ENCODE assay signal across 16 cellular contexts in the genomic region with DNA sequence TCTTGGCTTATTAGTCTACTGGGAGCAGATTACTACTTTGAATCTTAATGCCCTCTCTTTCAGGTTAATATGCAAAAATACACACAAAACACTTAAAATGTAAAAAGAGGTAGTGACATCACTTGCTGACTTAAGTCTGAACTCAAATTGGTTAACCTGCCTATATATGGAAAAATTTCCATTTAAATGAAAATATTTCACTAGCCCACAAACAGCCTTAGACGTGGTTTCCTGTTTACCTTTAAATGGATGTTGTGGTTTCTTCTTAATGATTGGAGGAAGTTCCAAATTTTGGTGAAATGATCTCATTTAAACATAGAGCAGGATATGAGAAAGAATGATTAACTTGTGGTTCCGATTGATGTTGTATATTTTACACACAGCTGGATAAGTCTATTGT.
DNase-seq lines count a peak whose midpoint lies in the region; ATAC-seq, FAIRE-seq and TF ChIP-seq lines count a peak whose summit lies in the region.
"Had no signal": no experiment of that assay in that cellular context is flagged by ENCODE, and none has a peak within 500 bp of the region (broad histone marks: within the 10 kb centered on the region; RNA-seq: fewer than 3 reads in every experiment).

No MANE protein-coding gene starts in this region.

- no peak overlapping the region for H2AFZ ChIP-seq in mammary epithelial cell (ENCODE audit: low read depth, low read length)
- no peak overlapping the region for H2AFZ ChIP-seq in astrocyte (ENCODE audit: low read depth, low read length)

- WGBS in mammary epithelial cell (ENCODE audit: low coverage, missing lambda C conversion rate) = 48% methylated on average over 2 of the region's 2 CpGs

- peaks cover 2% of the 10 kb centered on the region for H3K4me1 ChIP-seq in mammary epithelial cell (ENCODE audit: insufficient read depth, low read length)
- H3K4me1 ChIP-seq in breast epithelium = no peaks in the 10 kb centered on the region
- no peaks in the 10 kb centered on the region for H3K4me1 ChIP-seq in astrocyte (ENCODE audit: insufficient read depth, low read length)

- H3K4me3 ChIP-seq in mammary epithelial cell (replicated peaks in 1 of 3; ENCODE audit: insufficient read depth in 1 of 3, low read depth in 2 of 3, low read length in 3 of 3) (no peak overlapping the region), breast epithelium (no peak overlapping the region), astrocyte (ENCODE audit: insufficient read depth, low read depth, low read length) (no peak overlapping the region), brain microvascular endothelial cell (ENCODE audit: low read depth, low read length) (no peak overlapping the region)
- H3K4me3 ChIP-seq: thoracic aorta had no signal

- in situ Hi-C loops in mammary epithelial cell (cut with MboI; ENCODE audit: low sequenced_read_pairs in 2 of 2) (no loop called here), brain microvascular endothelial cell (cut with HindIII; ENCODE audit: low pct_ligation_motif_present, low sequenced_read_pairs) (no loop called here)

- DNase-seq in mammary epithelial cell = peak; percentile 28
- no peak for DNase-seq in breast epithelium (ENCODE audit: low spot score in 2 of 2)
- peak; percentile 85 for DNase-seq in astrocyte (ENCODE audit: low read depth)
- no peak for DNase-seq in mesothelial cell of epicardium (ENCODE audit: low spot score in 2 of 2, unreplicated experiment in 2 of 2)
- DNase-seq in HuH-7 (ENCODE audit: low spot score) = no peak
- DNase-seq in brain microvascular endothelial cell = no peak
- DNase-seq in NCI-H748 (lab: John Stamatoyannopoulos, UW; ENCODE audit: unreplicated experiment) = no peak
- DNase-seq: activated CD4-positive, alpha-beta T cell treated with anti-CD3 and anti-CD28 coated beads for 36 hours; left cardiac atrium; NCI-H2107; stimulated activated CD4-positive, alpha-beta T cell treated with anti-CD3 and anti-CD28 coated beads, Interleukin-4, amount 100 ng/mL, for 4 hours had no signal

- H3K9ac ChIP-seq in mammary epithelial cell (ENCODE audit: insufficient read depth, low read length) (no peak overlapping the region), astrocyte (ENCODE audit: low read length) (no peak overlapping the region)

- TF ChIP-seq CTCF in mammary epithelial cell (conservative IDR thresholded peaks at IDR 0.05 in 1 of 2, IDR thresholded peaks at IDR 0.05 in 1 of 2; ENCODE audit: extremely low read depth in 1 of 2, insufficient read depth in 1 of 2, low read depth in 1 of 2, low read length in 2 of 2) (no peak), breast epithelium (IDR thresholded peaks at IDR 0.05) (no peak), astrocyte (IDR thresholded peaks at IDR 0.05; ENCODE audit: insufficient read depth, low read depth, low read length) (no peak), mesothelial cell of epicardium (IDR thresholded peaks at IDR 0.05; ENCODE audit: unreplicated experiment) (no peak), brain microvascular endothelial cell (IDR thresholded peaks at IDR 0.05; ENCODE audit: low read depth, low read length, missing control alignments) (no peak)

- dilution Hi-C loops in mammary epithelial cell (cut with HindIII; ENCODE audit: low sequenced_read_pairs) = no loop called here

- intact Hi-C loops in mammary epithelial cell (cut with micrococcal nuclease) (no loop called here), breast epithelium (cut with DNase I; ENCODE audit: low total_unique reads) (no loop called here)

- H3K4me3 Mint-ChIP-seq in astrocyte (ENCODE audit: unreplicated experiment) (no peak overlapping the region), mesothelial cell of epicardium (no peak overlapping the region)
- H3K4me3 Mint-ChIP-seq: activated CD4-positive, alpha-beta T cell treated with anti-CD3 and anti-CD28 coated beads for 36 hours; activated naive CD4-positive, alpha-beta T cell treated with anti-CD3 and anti-CD28 coated beads, Interleukin-2, amount 50 U/mL, for 24 hours had no signal

- no peaks in the 10 kb centered on the region for H4K20me1 ChIP-seq in mammary epithelial cell (ENCODE audit: insufficient read depth, low read length)
- H4K20me1 ChIP-seq in astrocyte (ENCODE audit: insufficient read depth, low read length) = no peaks in the 10 kb centered on the region

- peak; percentile 81 for ATAC-seq in HG03135 (IDR thresholded peaks at IDR 0.05; ENCODE audit: unreplicated experiment)
- ATAC-seq: activated CD4-positive, alpha-beta T cell treated with anti-CD3 and anti-CD28 coated beads for 36 hours; left cardiac atrium; Right ventricle myocardium inferior had no signal

- H3K27ac ChIP-seq in mammary epithelial cell (ENCODE audit: insufficient read depth, low read depth, low read length) (no peak overlapping the region), breast epithelium (no peak overlapping the region), astrocyte (ENCODE audit: low read depth, low read length) (no peak overlapping the region), brain microvascular endothelial cell (no peak overlapping the region)
- H3K27ac ChIP-seq: 22Rv1, thoracic aorta had no signal

- H3K9me3 Mint-ChIP-seq in astrocyte (ENCODE audit: unreplicated experiment) (peaks cover 4% of the 10 kb centered on the region), mesothelial cell of epicardium (peaks cover 17% of the 10 kb centered on the region)

- H3K27me3 Mint-ChIP-seq in astrocyte (ENCODE audit: low read depth, unreplicated experiment) (no peaks in the 10 kb centered on the region), mesothelial cell of epicardium (ENCODE audit: low read depth) (no peaks in the 10 kb centered on the region)
- H3K27me3 Mint-ChIP-seq: activated CD4-positive, alpha-beta T cell treated with anti-CD3 and anti-CD28 coated beads for 36 hours; activated naive CD4-positive, alpha-beta T cell treated with anti-CD3 and anti-CD28 coated beads, Interleukin-2, amount 50 U/mL, for 24 hours had no signal

- no TSS peak for BruUV-seq in mammary epithelial cell (replicated peaks; lab: Mats Ljungman, UMichigan)

- peak; percentile 26 for FAIRE-seq in astrocyte (lab: Jason Lieb, UNC)

- H3K4me1 Mint-ChIP-seq in astrocyte (ENCODE audit: low read depth, unreplicated experiment) = peaks cover 10% of the 10 kb centered on the region
- peaks cover 23% of the 10 kb centered on the region for H3K4me1 Mint-ChIP-seq in mesothelial cell of epicardium
- H3K4me1 Mint-ChIP-seq: activated CD4-positive, alpha-beta T cell treated with anti-CD3 and anti-CD28 coated beads for 36 hours; activated naive CD4-positive, alpha-beta T cell treated with anti-CD3 and anti-CD28 coated beads, Interleukin-2, amount 50 U/mL, for 24 hours had no signal

- H3K36me3 Mint-ChIP-seq in astrocyte (ENCODE audit: low read depth, unreplicated experiment) = no peaks in the 10 kb centered on the region
- no peaks in the 10 kb centered on the region for H3K36me3 Mint-ChIP-seq in mesothelial cell of epicardium
- H3K36me3 Mint-ChIP-seq: activated naive CD4-positive, alpha-beta T cell treated with anti-CD3 and anti-CD28 coated beads, Interleukin-2, amount 50 U/mL, for 24 hours had no signal

- no peak for TF ChIP-seq POLR2A in breast epithelium (IDR thresholded peaks at IDR 0.05)

- H3K4me2 ChIP-seq in mammary epithelial cell (ENCODE audit: insufficient read depth, low read depth, low read length) (no peak overlapping the region), astrocyte (ENCODE audit: low read length) (no peak overlapping the region)

- H3K36me3 ChIP-seq in mammary epithelial cell (ENCODE audit: insufficient read depth, low read length) (no peaks in the 10 kb centered on the region), breast epithelium (no peaks in the 10 kb centered on the region), astrocyte (ENCODE audit: insufficient read depth, low read length) (no peaks in the 10 kb centered on the region), brain microvascular endothelial cell (replicated peaks) (no peaks in the 10 kb centered on the region)
- H3K36me3 ChIP-seq: thoracic aorta had no signal

- CTCF ChIA-PET in mammary epithelial cell (lab: Charles Lee; ENCODE audit: low non-redundant PET) = no interaction called here

- no peaks in the 10 kb centered on the region for H3K79me2 ChIP-seq in mammary epithelial cell (ENCODE audit: insufficient read depth, low read length)
- H3K79me2 ChIP-seq in astrocyte (ENCODE audit: insufficient read depth, low read length) = no peaks in the 10 kb centered on the region

- H3K27me3 ChIP-seq in mammary epithelial cell (ENCODE audit: insufficient read depth, low read length) = no peaks in the 10 kb centered on the region
- H3K27me3 ChIP-seq in breast epithelium = no peaks in the 10 kb centered on the region
- H3K27me3 ChIP-seq in astrocyte (ENCODE audit: insufficient read depth, low read length) = no peaks in the 10 kb centered on the region
- no peaks in the 10 kb centered on the region for H3K27me3 ChIP-seq in brain microvascular endothelial cell (replicated peaks)

- H3K9me3 ChIP-seq in mammary epithelial cell (replicated peaks; ENCODE audit: insufficient read depth, low read length) (no peaks in the 10 kb centered on the region), breast epithelium (no peaks in the 10 kb centered on the region), astrocyte (ENCODE audit: insufficient read depth, low read depth, low read length) (no peaks in the 10 kb centered on the region)
- H3K9me3 ChIP-seq: thoracic aorta had no signal

- H3K27ac Mint-ChIP-seq in astrocyte (ENCODE audit: unreplicated experiment) (no peak overlapping the region), mesothelial cell of epicardium (no peak overlapping the region)
- H3K27ac Mint-ChIP-seq: activated CD4-positive, alpha-beta T cell treated with anti-CD3 and anti-CD28 coated beads for 36 hours; activated naive CD4-positive, alpha-beta T cell treated with anti-CD3 and anti-CD28 coated beads, Interleukin-2, amount 50 U/mL, for 24 hours had no signal

Comparison
In these comparisons a context has a peak if more than half of its experiments do, and no peak if none do; other contexts are left out.
1. DNase-seq: peak in mammary epithelial cell (single experiment) and astrocyte (single experiment); none in breast epithelium (0 of 2), mesothelial cell of epicardium (0 of 2), HuH-7 (single experiment), brain microvascular endothelial cell (single experiment) and NCI-H748 (single experiment).